In genomic region chr20:34874094-34874654, GRCh38 we compare ENCODE assay signal across 1 cellular context.
TF ChIP-seq lines count a peak whose summit lies in the region.

No MANE protein-coding gene starts in this region.

TF ChIP-seq in HepG2, 621 proteins besides CTCF, POLR2A, EP300 and RAD21 (continued from another document and continues in another):
- TF ChIP-seq ZNF407 (CRISPR knock-in tag; IDR thresholded peaks at IDR 0.05; ENCODE audit: not compliant biosample characterization) (no peak), MEIS1 (CRISPR knock-in tag; IDR thresholded peaks at IDR 0.05; ENCODE audit: borderline replicate concordance) (no peak), NR2F6 (IDR thresholded peaks at IDR 0.05) (no peak), NR2F6 (CRISPR knock-in tag; IDR thresholded peaks at IDR 0.05) (peak; percentile 37; the same call in 1 of the 2 replicates), ZSCAN29 (CRISPR knock-in tag; conservative IDR thresholded peaks at IDR 0.05) (no peak), ISL2 (CRISPR knock-in tag; IDR thresholded peaks at IDR 0.05) (no peak), ZNF350 (CRISPR knock-in tag; IDR thresholded peaks at IDR 0.05; ENCODE audit: borderline replicate concordance, low read depth) (peak; percentile 46; the same call in 1 of the 2 replicates), ZBTB20 (CRISPR knock-in tag; IDR thresholded peaks at IDR 0.05; ENCODE audit: borderline replicate concordance, low read depth) (no peak), IRX3 (CRISPR knock-in tag; IDR thresholded peaks at IDR 0.05; ENCODE audit: borderline replicate concordance, low read depth) (no peak), ZNF784 (CRISPR knock-in tag; IDR thresholded peaks at IDR 0.05; ENCODE audit: borderline replicate concordance) (0 out of 2 replicates have a peak, but pooled peaks have one; percentile 17), YEATS4 (CRISPR knock-in tag; IDR thresholded peaks at IDR 0.05; ENCODE audit: borderline replicate concordance) (no peak), ESRRA (CRISPR knock-in tag; IDR thresholded peaks at IDR 0.05; ENCODE audit: low read depth) (no peak), ZNF558 (CRISPR knock-in tag; IDR thresholded peaks at IDR 0.05; ENCODE audit: borderline replicate concordance) (no peak), THRA (CRISPR knock-in tag; IDR thresholded peaks at IDR 0.05; ENCODE audit: borderline replicate concordance) (peak; percentile 57; the same call in 1 of the 2 replicates), IKZF1 (IDR thresholded peaks at IDR 0.05) (no peak), ZNF207 (IDR thresholded peaks at IDR 0.05; ENCODE audit: borderline replicate concordance) (no peak), SOX5 (CRISPR knock-in tag; IDR thresholded peaks at IDR 0.05; ENCODE audit: borderline replicate concordance) (no peak), MLXIP (CRISPR knock-in tag; IDR thresholded peaks at IDR 0.05; ENCODE audit: borderline replicate concordance) (no peak), SPEN (CRISPR knock-in tag; IDR thresholded peaks at IDR 0.05; ENCODE audit: low read depth) (no peak), CCDC6 (CRISPR knock-in tag; IDR thresholded peaks at IDR 0.05) (no peak), ZNF512 (CRISPR knock-in tag; IDR thresholded peaks at IDR 0.05) (no peak), SP5 (CRISPR knock-in tag; IDR thresholded peaks at IDR 0.05; ENCODE audit: borderline replicate concordance, low read depth) (no peak), TBP (CRISPR knock-in tag; IDR thresholded peaks at IDR 0.05) (no peak), ZNF547 (CRISPR knock-in tag; IDR thresholded peaks at IDR 0.05) (peak; percentile 86), ARID4A (CRISPR knock-in tag; IDR thresholded peaks at IDR 0.05; ENCODE audit: borderline replicate concordance) (0 out of 2 replicates have a peak, but pooled peaks have one; percentile 18), MED1 (CRISPR knock-in tag; IDR thresholded peaks at IDR 0.05) (no peak), NR1H2 (CRISPR knock-in tag; IDR thresholded peaks at IDR 0.05; ENCODE audit: borderline replicate concordance, low read depth) (no peak), SIN3B (IDR thresholded peaks at IDR 0.05; ENCODE audit: low read length) (peak; percentile 70; the same call in 1 of the 2 replicates), NAIF1 (CRISPR knock-in tag; IDR thresholded peaks at IDR 0.05; ENCODE audit: borderline replicate concordance) (no peak), PAF1 (CRISPR knock-in tag; IDR thresholded peaks at IDR 0.05) (no peak), SAP130 (CRISPR knock-in tag; IDR thresholded peaks at IDR 0.05; ENCODE audit: low read depth) (peak; percentile 77), SAFB2 (CRISPR knock-in tag; IDR thresholded peaks at IDR 0.05; ENCODE audit: borderline replicate concordance, low read depth) (no peak), TBX3 (IDR thresholded peaks at IDR 0.05; ENCODE audit: borderline replicate concordance) (no peak), ZNF737 (CRISPR knock-in tag; IDR thresholded peaks at IDR 0.05; ENCODE audit: borderline replicate concordance) (no peak), PRDM15 (CRISPR knock-in tag; IDR thresholded peaks at IDR 0.05) (no peak), ZNF577 (CRISPR knock-in tag; IDR thresholded peaks at IDR 0.05; ENCODE audit: borderline replicate concordance, low read depth) (no peak)
